Comparison of ENCODE assay signal across 23 cellular contexts in the genomic region with DNA sequence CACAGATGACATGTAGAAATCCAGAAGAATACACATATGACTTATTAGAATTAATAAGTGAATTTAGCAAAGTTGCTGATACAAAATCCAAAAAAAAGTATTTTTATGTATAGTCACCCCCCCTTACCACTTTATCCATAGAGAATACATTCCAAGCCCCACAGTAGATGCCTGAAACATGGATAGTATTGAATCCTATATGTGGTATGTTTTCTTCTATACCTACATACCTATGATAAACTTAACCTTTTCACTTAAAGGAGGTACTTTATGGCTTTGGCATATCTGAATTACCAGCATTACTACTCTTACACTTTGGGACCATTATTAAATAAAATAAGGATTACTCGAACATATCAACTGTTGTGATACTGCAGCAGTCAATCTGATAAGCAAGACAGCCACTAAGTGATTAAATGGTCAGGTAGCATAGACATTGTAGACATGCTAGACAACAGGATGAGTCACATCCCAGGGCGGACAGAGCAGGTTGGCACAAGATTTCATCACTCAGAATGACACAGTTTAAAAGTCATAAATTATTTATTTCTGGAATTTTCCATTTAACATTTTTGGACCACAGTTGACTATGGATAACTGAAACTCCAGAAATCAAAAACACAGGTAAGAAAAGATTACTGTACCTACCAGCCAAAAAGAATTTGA.
DNase-seq lines count a peak whose midpoint lies in the region; ATAC-seq and TF ChIP-seq lines count a peak whose summit lies in the region.
"Had no signal": no experiment of that assay in that cellular context is flagged by ENCODE, and none has a peak within 500 bp of the region (broad histone marks: within the 10 kb centered on the region; RNA-seq: fewer than 3 reads in every experiment).

No MANE protein-coding gene starts in this region.

- no peaks in the 10 kb centered on the region for H3K4me1 ChIP-seq in hepatocyte (ENCODE audit: insufficient read depth)
- H3K4me1 ChIP-seq: body of pancreas, right lobe of liver, uterus had no signal

- H3K27ac Mint-ChIP-seq in activated T-cell treated with anti-CD3 and anti-CD28 coated beads, Interleukin-2, amount 50 U/mL, for 72 hours, result no peak overlapping the region
- H3K27ac Mint-ChIP-seq: activated CD4-positive, alpha-beta T cell treated with anti-CD3 and anti-CD28 coated beads for 36 hours; CD14-positive monocyte; naive thymus-derived CD4-positive, alpha-beta T cell; T-cell had no signal

- H2AFZ ChIP-seq in hepatocyte, result no peak overlapping the region

- H3K4me1 Mint-ChIP-seq in activated T-cell treated with anti-CD3 and anti-CD28 coated beads, Interleukin-2, amount 50 U/mL, for 72 hours (ENCODE audit: low read depth), result no peaks in the 10 kb centered on the region
- H3K4me1 Mint-ChIP-seq: activated CD4-positive, alpha-beta T cell treated with anti-CD3 and anti-CD28 coated beads for 36 hours; CD14-positive monocyte; naive thymus-derived CD4-positive, alpha-beta T cell; T-cell had no signal

- H3K4me3 ChIP-seq in hepatocyte, result no peak overlapping the region
- H3K4me3 ChIP-seq: body of pancreas, right lobe of liver, uterus had no signal

- no peak for ATAC-seq in GM19467 (IDR thresholded peaks at IDR 0.05; ENCODE audit: unreplicated experiment)
- ATAC-seq in activated T-cell treated with anti-CD3 and anti-CD28 coated beads, Interleukin-2, amount 50 U/mL, for 72 hours (replicated peaks in 1 of 2), result no peak
- ATAC-seq: activated CD4-positive, alpha-beta T cell treated with anti-CD3 and anti-CD28 coated beads for 36 hours; body of pancreas; left colon; naive thymus-derived CD4-positive, alpha-beta T cell; T-cell had no signal

- H3K9me2 ChIP-seq in hepatocyte (replicated peaks; ENCODE audit: insufficient read depth), result no peaks in the 10 kb centered on the region

- no peaks in the 10 kb centered on the region for H3K36me3 ChIP-seq in hepatocyte (replicated peaks; ENCODE audit: insufficient read depth, low read depth)
- H3K36me3 ChIP-seq: right lobe of liver, uterus had no signal

- H3K27ac ChIP-seq in RWPE1, result no peak overlapping the region
- H3K27ac ChIP-seq in hepatocyte, result no peak overlapping the region
- H3K27ac ChIP-seq: body of pancreas, right lobe of liver, uterus had no signal

- in situ Hi-C loops in ACHN (cut with HindIII; ENCODE audit: low pct_ligation_motif_present, low pct_unique_long_range_greater_than_20kb, low sequenced_read_pairs), result no loop called here

- H3K79me2 ChIP-seq in hepatocyte, result no peaks in the 10 kb centered on the region

- peaks cover 2 to 3% of the 10 kb centered on the region in 2 donors for H3K9me3 Mint-ChIP-seq in activated T-cell treated with anti-CD3 and anti-CD28 coated beads, Interleukin-2, amount 50 U/mL, for 72 hours

- peak; percentile 7 for DNase-seq in ACHN
- DNase-seq in HS-5 (ENCODE audit: low read depth), result peak; percentile 1
- peak; percentile 84 for DNase-seq in RWPE1 (ENCODE audit: low spot score)
- peak; percentile 11 for DNase-seq in hepatocyte (ENCODE audit: low spot score)
- no peak for DNase-seq in activated T-cell treated with anti-CD3 and anti-CD28 coated beads, Interleukin-2, amount 50 U/mL, for 72 hours
- DNase-seq in H4 (ENCODE audit: low spot score), result no peak
- DNase-seq in retina, result no peak
- DNase-seq: activated CD4-positive, alpha-beta T cell treated with anti-CD3 and anti-CD28 coated beads for 36 hours; body of pancreas; cortex of kidney; erythroblast; GDM1; left colon; naive thymus-derived CD4-positive, alpha-beta T cell; NCI-H1417 treated with DMSO at 0.1 percent for 48 hours; NCI-H526; right lobe of liver; SHP77 treated with DMSO at 0.1 percent for 48 hours; stimulated activated CD4-positive, alpha-beta T cell treated with anti-CD3 and anti-CD28 coated beads, Interleukin-15, amount 100 ng/mL, for 24 hours; T-cell; uterus had no signal

- POLR2A ChIA-PET in RWPE1 (lab: Yijun Ruan, JAX; ENCODE audit: low non-redundant PET), result no interaction called here

- CTCF ChIA-PET in RWPE1 (lab: Yijun Ruan, JAX), result interaction anchor here (0.6 to 0.7 kb wide), 2 partner anchors 28 to 208 kb away, joined by 3 to 5 read pairs; no protein-coding TSS in a partner anchor

- no peak overlapping the region for H3K4me2 ChIP-seq in hepatocyte

- no peaks in the 10 kb centered on the region for H3K27me3 Mint-ChIP-seq in activated T-cell treated with anti-CD3 and anti-CD28 coated beads, Interleukin-2, amount 50 U/mL, for 72 hours (ENCODE audit: low read depth)

- no peak for TF ChIP-seq CTCF in RWPE1 (conservative IDR thresholded peaks at IDR 0.05; ENCODE audit: low read depth)
- no peak for TF ChIP-seq CTCF in hepatocyte (IDR thresholded peaks at IDR 0.05; ENCODE audit: poor library complexity)

- no peaks in the 10 kb centered on the region for H4K20me1 ChIP-seq in hepatocyte (ENCODE audit: insufficient read depth, poor library complexity, severe bottlenecking)

- H3K9me3 ChIP-seq in hepatocyte (ENCODE audit: low read depth), result no peaks in the 10 kb centered on the region
- H3K9me3 ChIP-seq: right lobe of liver, uterus had no signal

- no peak overlapping the region for H3K4me3 Mint-ChIP-seq in activated T-cell treated with anti-CD3 and anti-CD28 coated beads, Interleukin-2, amount 50 U/mL, for 72 hours
- H3K4me3 Mint-ChIP-seq: activated CD4-positive, alpha-beta T cell treated with anti-CD3 and anti-CD28 coated beads for 36 hours; CD14-positive monocyte; naive thymus-derived CD4-positive, alpha-beta T cell; T-cell had no signal

- no peaks in the 10 kb centered on the region for H3K36me3 Mint-ChIP-seq in activated T-cell treated with anti-CD3 and anti-CD28 coated beads, Interleukin-2, amount 50 U/mL, for 72 hours (ENCODE audit: insufficient read depth in 2 of 2)
- H3K36me3 Mint-ChIP-seq: CD14-positive monocyte; naive thymus-derived CD4-positive, alpha-beta T cell; T-cell had no signal

- WGBS in hepatocyte (ENCODE audit: low lambda C conversion rate, missing lambda C conversion rate), result 79% methylated on average over 2 of the region's 2 CpGs

- H3K27me3 ChIP-seq in hepatocyte, result no peaks in the 10 kb centered on the region
- H3K27me3 ChIP-seq: body of pancreas, right lobe of liver, uterus had no signal

Comparison
In these comparisons a context has a peak if more than half of its experiments do, and no peak if none do; other contexts are left out.
1. DNase-seq: peak in ACHN (single experiment), HS-5 (single experiment), RWPE1 (single experiment) and hepatocyte (single experiment); none in activated T-cell treated with anti-CD3 and anti-CD28 coated beads, Interleukin-2, amount 50 U/mL, for 72 hours (0 of 2), H4 (single experiment) and retina (single experiment).